Comparison of ENCODE assay signal across 1 cellular context in genomic region chr12:69239286-69239921, GRCh38.
TF ChIP-seq lines count a peak whose summit lies in the region.

Gene CPSF6, plus strand, starts transcription at chr12:69239569. Its CDS starts 78 bp downstream, at chr12:69239647.

TF ChIP-seq in HepG2, 621 proteins besides CTCF, POLR2A, EP300 and RAD21 (continued from another document and continues in another):
- TF ChIP-seq ZNF407 (CRISPR knock-in tag; IDR thresholded peaks at IDR 0.05; ENCODE audit: not compliant biosample characterization) (no peak), SNRNP70 (IDR thresholded peaks at IDR 0.05; ENCODE audit: low read depth, low read length) (no peak), NFRKB (IDR thresholded peaks at IDR 0.05) (no peak), IRF9 (CRISPR knock-in tag; IDR thresholded peaks at IDR 0.05; ENCODE audit: borderline replicate concordance) (no peak; the same call in 1 of the 2 replicates), ZNF777 (CRISPR knock-in tag; IDR thresholded peaks at IDR 0.05) (no peak), MED13 (CRISPR knock-in tag; IDR thresholded peaks at IDR 0.05) (no peak), ZNF589 (CRISPR knock-in tag; conservative IDR thresholded peaks at IDR 0.05) (peak; percentile 51; the same call in 1 of the 2 replicates), SRY (CRISPR knock-in tag; IDR thresholded peaks at IDR 0.05) (no peak), FOXJ3 (CRISPR knock-in tag; IDR thresholded peaks at IDR 0.05; ENCODE audit: borderline replicate concordance) (no peak), GATAD1 (CRISPR knock-in tag; IDR thresholded peaks at IDR 0.05) (peak; percentile 37; the same call in 1 of the 2 replicates), ZNF234 (CRISPR knock-in tag; conservative IDR thresholded peaks at IDR 0.05) (no peak), CERS6 (CRISPR knock-in tag; IDR thresholded peaks at IDR 0.05) (no peak), NBN (conservative IDR thresholded peaks at IDR 0.05) (no peak), ZNF383 (CRISPR knock-in tag; IDR thresholded peaks at IDR 0.05; ENCODE audit: borderline replicate concordance) (no peak), MAF1 (CRISPR knock-in tag; IDR thresholded peaks at IDR 0.05; ENCODE audit: borderline replicate concordance) (no peak), ZNF609 (CRISPR knock-in tag; IDR thresholded peaks at IDR 0.05; ENCODE audit: borderline replicate concordance) (no peak), ZNF33A (CRISPR knock-in tag; IDR thresholded peaks at IDR 0.05; ENCODE audit: borderline replicate concordance) (no peak), AFF4 (CRISPR knock-in tag; IDR thresholded peaks at IDR 0.05) (no peak), TBX3 (IDR thresholded peaks at IDR 0.05; ENCODE audit: borderline replicate concordance) (no peak), MTA1 (CRISPR knock-in tag; IDR thresholded peaks at IDR 0.05; ENCODE audit: borderline replicate concordance) (no peak), ZNF143 (CRISPR knock-in tag; IDR thresholded peaks at IDR 0.05) (no peak), HIC2 (CRISPR knock-in tag; IDR thresholded peaks at IDR 0.05; ENCODE audit: low read depth) (no peak), ERF (CRISPR knock-in tag; IDR thresholded peaks at IDR 0.05) (no peak), ZNF280D (CRISPR knock-in tag; IDR thresholded peaks at IDR 0.05) (no peak), ZSCAN22 (CRISPR knock-in tag; IDR thresholded peaks at IDR 0.05) (no peak), SP140L (CRISPR knock-in tag; IDR thresholded peaks at IDR 0.05; ENCODE audit: borderline replicate concordance) (no peak), ZNF274 (CRISPR knock-in tag; IDR thresholded peaks at IDR 0.05) (no peak), FOXO4 (CRISPR knock-in tag; conservative IDR thresholded peaks at IDR 0.05) (no peak), SP1 (IDR thresholded peaks at IDR 0.05) (no peak), SP1 (CRISPR knock-in tag; IDR thresholded peaks at IDR 0.05) (no peak), ZNF24 (IDR thresholded peaks at IDR 0.05) (no peak)
